23 cellular contexts compared by ENCODE assay signal in the genomic region with DNA sequence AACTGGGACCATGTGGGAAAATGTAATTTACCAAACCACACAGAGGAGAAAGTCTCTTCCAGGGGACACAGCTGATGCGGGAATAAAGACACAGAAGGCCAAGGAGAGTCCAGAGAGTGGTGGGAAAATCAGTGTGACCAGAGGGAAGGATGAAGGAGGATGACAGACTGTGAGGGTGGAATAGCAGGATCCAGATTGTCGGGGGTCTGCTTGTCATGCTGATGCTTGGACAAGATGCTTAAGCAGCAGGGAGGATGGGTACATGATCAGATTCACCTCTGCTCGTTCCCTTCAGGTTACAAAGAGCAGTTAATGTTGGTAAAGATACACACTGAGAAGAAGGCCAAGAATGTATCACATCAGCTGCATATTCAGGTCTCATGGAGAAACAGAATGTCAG.
"Had no signal": no experiment of that assay in that cellular context is flagged by ENCODE, and none has a peak within 500 bp of the region (broad histone marks: within the 10 kb centered on the region; RNA-seq: fewer than 3 reads in every experiment).

No MANE protein-coding gene starts in this region.

- H3K4me3 ChIP-seq: lung, pancreas, right lobe of liver, stomach, thyroid gland had no signal

- H3K4me1 Mint-ChIP-seq: memory B cell, neural crest cell had no signal

- H3K27ac ChIP-seq: neutrophil, pancreas, right lobe of liver, stomach, thyroid gland had no signal

- H3K27me3 Mint-ChIP-seq: memory B cell had no signal

- H3K9me3 ChIP-seq: neutrophil, pancreas, right lobe of liver, stomach, thyroid gland had no signal

- H3K36me3 Mint-ChIP-seq: memory B cell, natural killer cell had no signal

- H3K4me1 ChIP-seq: pancreas, right lobe of liver, stomach, thyroid gland had no signal

- H3K9me3 Mint-ChIP-seq: effector memory CD8-positive, alpha-beta T cell; memory B cell; natural killer cell had no signal

- DNase-seq: cortex of kidney; effector memory CD8-positive, alpha-beta T cell; hypothalamus; left ventricle myocardium superior; natural killer cell; pancreas; retina; right lobe of liver; small intestine; stimulated activated CD4-positive, alpha-beta T cell treated with anti-CD3 and anti-CD28 coated beads, Interleukin-12 subunit alpha, Interleukin-12 subunit beta, amount 100 ng/mL, for 4 hours; stimulated activated CD4-positive, alpha-beta T cell treated with anti-CD3 and anti-CD28 coated beads, Interleukin-1b, Interleukin-23, amount 100 ng/mL, for 48 hours; stimulated activated CD4-positive, alpha-beta T cell treated with anti-CD3 and anti-CD28 coated beads, Interleukin-4, amount 100 ng/mL, for 1 hour; stimulated activated CD8-positive, alpha-beta memory T cell treated with anti-CD3 and anti-CD28 coated beads, Interleukin-4, amount 100 ng/mL, for 48 hours; stimulated activated naive CD4-positive, alpha-beta T cell treated with Interleukin-2 at 50 U/mL for 16 hours; stomach; thyroid gland; trophoblast cell had no signal

- H3K27me3 ChIP-seq: pancreas, right lobe of liver, stomach, thyroid gland had no signal

- H3K4me3 Mint-ChIP-seq: effector memory CD8-positive, alpha-beta T cell; memory B cell; natural killer cell; neural crest cell had no signal

- H3K36me3 ChIP-seq: neutrophil, pancreas, right lobe of liver, stomach, thyroid gland had no signal

- H3K27ac Mint-ChIP-seq: memory B cell, natural killer cell had no signal

- FAIRE-seq: frontal cortex, keratinocyte, pancreas, small intestine had no signal

- ATAC-seq: effector memory CD8-positive, alpha-beta T cell; left ventricle myocardium superior; natural killer cell; pancreas; right lobe of liver had no signal
